8 cellular contexts compared by ENCODE assay signal in the genomic region with DNA sequence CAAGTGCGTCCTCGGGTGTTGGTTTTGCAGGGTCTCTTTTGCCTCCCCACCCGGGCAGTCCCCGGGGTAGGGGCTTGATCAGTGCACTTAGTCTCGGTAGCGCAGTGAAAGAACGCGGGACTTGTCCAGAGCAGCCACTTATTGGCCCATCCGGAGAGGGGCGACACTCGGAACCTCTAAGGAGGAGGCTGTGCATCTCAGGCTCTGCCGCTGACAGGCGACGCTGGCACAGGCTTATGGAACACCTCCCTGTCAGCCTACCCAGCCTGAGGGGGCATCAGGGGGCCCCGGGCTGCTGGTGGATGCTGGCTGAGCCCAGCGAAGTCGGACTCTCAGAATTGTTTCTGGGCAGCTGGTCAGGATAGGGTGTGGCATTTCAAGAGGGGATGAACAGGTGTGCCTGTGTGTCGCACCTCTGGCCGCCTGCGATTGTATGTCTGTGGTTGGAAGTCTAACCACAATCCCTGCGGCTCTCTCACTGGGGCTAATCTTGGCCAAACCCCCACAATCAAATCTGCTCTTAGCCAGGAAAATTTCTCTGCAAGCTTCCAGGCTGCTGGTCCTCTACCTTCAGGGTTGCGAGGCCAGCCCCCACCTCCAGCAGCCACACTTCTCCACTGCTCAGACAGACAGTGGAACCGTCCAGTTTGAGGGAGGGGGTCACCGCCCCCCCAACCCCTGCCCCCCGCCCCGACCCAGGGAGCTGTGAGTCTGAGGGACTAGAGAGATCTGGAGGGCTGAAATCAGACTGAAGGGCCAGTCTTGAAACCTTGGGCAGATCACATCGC. TPM values are rescaled to one million over a fixed set of nuclear protein-coding genes. Genes with fewer than 3 reads are reported as not detected.
A peak's percentile ranks its signal among the peaks of the same experiment; 100 is the strongest.
DNase-seq lines count a peak whose midpoint lies in the region; ATAC-seq, FAIRE-seq and TF ChIP-seq lines count a peak whose summit lies in the region.

No MANE protein-coding gene starts in this region.

- TF ChIP-seq CTCF in AG04449 (IDR thresholded peaks at IDR 0.05; ENCODE audit: insufficient read depth, low read length, missing control alignments) (peak; percentile 9), GM13976 (IDR thresholded peaks at IDR 0.05; ENCODE audit: borderline replicate concordance, control extremely low read depth, extremely low read depth, insufficient read depth, missing control alignments) (no peak), WERI-Rb-1 (IDR thresholded peaks at IDR 0.05; ENCODE audit: low read depth, low read length) (peak; percentile 36), H1 (IDR thresholded peaks at IDR 0.05; ENCODE audit: control extremely low read depth in 1 of 3, insufficient read depth in 1 of 3, low read depth in 1 of 3, low read length in 3 of 3) (peak in 1 of 3 experiments; percentile 17; a peak in 1 of 4 replicates), thoracic aorta (IDR thresholded peaks at IDR 0.05) (no peak)

- H3K79me2 ChIP-seq in H1 (ENCODE audit: control insufficient read depth in 1 of 2, insufficient read depth in 2 of 2, low read length in 2 of 2) = peaks cover 0 to 2% of the 10 kb centered on the region in 2 experiments; a peak in 1 of 4 replicates

- peak; percentile 10 for ATAC-seq in HG02885 (IDR thresholded peaks at IDR 0.05; ENCODE audit: poor library complexity, unreplicated experiment)
- ATAC-seq in thoracic aorta (ENCODE audit: insufficient number of reproducible peaks, low FRiP score, low read depth) = no peak

- no peak for FAIRE-seq in H1 (lab: Jason Lieb, UNC)

- H3K14ac ChIP-seq in H1 (ENCODE audit: insufficient read length) = peak overlapping the region; percentile 11

- H3K9me3 ChIP-seq in WERI-Rb-1 (ENCODE audit: severe bottlenecking) = no peaks in the 10 kb centered on the region
- H3K9me3 ChIP-seq in H1 (ENCODE audit: insufficient read depth in 2 of 2, low read depth in 1 of 2, low read length in 1 of 2) = no peaks in the 10 kb centered on the region
- H3K9me3 ChIP-seq in mucosa of rectum (ENCODE audit: control insufficient read depth in 2 of 2, low read length in 2 of 2) = no peaks in the 10 kb centered on the region
- no peaks in the 10 kb centered on the region for H3K9me3 ChIP-seq in thoracic aorta

- no peak overlapping the region for H3K23ac ChIP-seq in H1 (ENCODE audit: insufficient read length)

- peak overlapping the region; percentile 98 for H4K91ac ChIP-seq in H1 (replicated peaks; ENCODE audit: insufficient read length, low read length)

- no peak for TF ChIP-seq POLR2A in H1 (IDR thresholded peaks at IDR 0.05; ENCODE audit: control extremely low read depth in 1 of 2, low read depth in 2 of 2, low read length in 2 of 2)

- DNase-seq in AG04449 (ENCODE audit: low read depth, low spot score) (no peak), GM13976 (ENCODE audit: low spot score) (peak; percentile 77), NCI-H2107 (lab: John Stamatoyannopoulos, UW) (peak; percentile 38), WERI-Rb-1 (peak; percentile 75), H1 (ENCODE audit: low read depth in 1 of 2, low spot score in 2 of 2) (no peak), thoracic aorta (ENCODE audit: low spot score) (no peak)

- H2BK5ac ChIP-seq in H1 (ENCODE audit: low read depth, low read length) = peak overlapping the region; percentile 97

- H2BK20ac ChIP-seq in H1 (ENCODE audit: low read length) = no peak overlapping the region

- H3K36me3 ChIP-seq in WERI-Rb-1 (peaks cover 26% of the 10 kb centered on the region), H1 (ENCODE audit: control insufficient read depth in 2 of 4, insufficient read depth in 4 of 4, low read length in 3 of 4) (no peaks in the 10 kb centered on the region), mucosa of rectum (ENCODE audit: control insufficient read depth in 2 of 2, insufficient read depth in 2 of 2, low read length in 2 of 2) (peaks cover 7 to 19% of the 10 kb centered on the region in 2 donors), thoracic aorta (no peaks in the 10 kb centered on the region)

- H4K5ac ChIP-seq in H1 (ENCODE audit: insufficient read length, low read depth, low read length) = peak overlapping the region; percentile 94

- peak overlapping the region; percentile 87 to 91 (median 90) for H3K9ac ChIP-seq in H1 (replicated peaks in 1 of 4; ENCODE audit: extremely low read depth in 1 of 4, low read depth in 3 of 4, low read length in 3 of 4)
- peak overlapping the region; percentile 83 to 92 for H3K9ac ChIP-seq in mucosa of rectum (ENCODE audit: low read depth in 1 of 2, low read length in 2 of 2)

- in situ Hi-C loops in GM13976 (cut with MboI; ENCODE audit: low sequenced_read_pairs, unreplicated experiment) = no loop called here

- H3K27me3 ChIP-seq in WERI-Rb-1 (ENCODE audit: insufficient read depth, low read depth, severe bottlenecking) (no peaks in the 10 kb centered on the region), H1 (replicated peaks in 1 of 4; ENCODE audit: control insufficient read depth in 3 of 4, extremely low read depth in 1 of 4, insufficient read depth in 3 of 4, low read length in 3 of 4) (peaks cover 0 to 7% (median 4%) of the 10 kb centered on the region in 4 experiments; a peak in 5 of 7 replicates), mucosa of rectum (ENCODE audit: control insufficient read depth in 2 of 2, insufficient read depth in 2 of 2, low read length in 2 of 2) (no peaks in the 10 kb centered on the region), thoracic aorta (replicated peaks; ENCODE audit: insufficient read depth) (no peaks in the 10 kb centered on the region)

- H2BK120ac ChIP-seq in H1 (replicated peaks; ENCODE audit: low read depth, low read length) = no peak overlapping the region

- peaks cover 12% of the 10 kb centered on the region; the same call in 1 of the 2 replicates for H3K23me2 ChIP-seq in H1 (ENCODE audit: low read depth, low read length)

- TF ChIP-seq EP300 in H1 (IDR thresholded peaks at IDR 0.05; ENCODE audit: borderline replicate concordance in 1 of 2, low read depth in 2 of 2, low read length in 2 of 2) = no peak

- H3K79me1 ChIP-seq in H1 (ENCODE audit: low read depth, low read length) = no peaks in the 10 kb centered on the region

- peak overlapping the region; percentile 91 for H3K4me3 ChIP-seq in AG04449 (ENCODE audit: low read depth, low read length)
- peak overlapping the region; percentile 80 for H3K4me3 ChIP-seq in WERI-Rb-1 (ENCODE audit: low read depth, low read length)
- peak overlapping the region; percentile 58 to 84 (median 79) for H3K4me3 ChIP-seq in H1 (ENCODE audit: extremely low read depth in 1 of 4, insufficient read depth in 2 of 4, low read depth in 3 of 4, low read length in 4 of 4)
- peak overlapping the region; percentile 90 to 93 for H3K4me3 ChIP-seq in mucosa of rectum (ENCODE audit: low read length in 2 of 2)
- peak overlapping the region; percentile 81 for H3K4me3 ChIP-seq in thoracic aorta

- 0 out of 2 replicates have a peak overlapping the region, but pooled peaks have one; percentile 87 for H2BK12ac ChIP-seq in H1 (ENCODE audit: low read depth, low read length)

- no peak overlapping the region for H3K4ac ChIP-seq in H1 (replicated peaks; ENCODE audit: insufficient read length, low read depth, low read length)

- peak overlapping the region; percentile 98; the same call in 1 of the 2 replicates for H4K8ac ChIP-seq in H1 (ENCODE audit: extremely low read depth, insufficient read depth, low read length)

- POLR2A ChIA-PET in AG04449 (lab: Yijun Ruan, JAX) (interaction anchor here (1.0 kb wide), 1 partner anchor 95 kb away, joined by 3 read pairs; no protein-coding TSS in a partner anchor), H1 (lab: Charles Lee; ENCODE audit: partially characterized antibody) (interaction anchor here (0.5 to 1.1 kb wide), 5 partner anchors 7 to 649 kb away, joined by 3 to 6 read pairs (median 3); a partner anchor contains a TSS)

- peaks cover 0 to 15% (median 9%) of the 10 kb centered on the region in 4 experiments; a peak in 5 of 7 replicates for H3K4me1 ChIP-seq in H1 (replicated peaks in 1 of 4; ENCODE audit: control insufficient read depth in 3 of 4, insufficient read depth in 4 of 4, low read length in 3 of 4)
- peaks cover 19 to 22% of the 10 kb centered on the region in 2 donors for H3K4me1 ChIP-seq in mucosa of rectum (ENCODE audit: control insufficient read depth in 2 of 2, insufficient read depth in 2 of 2, low read length in 2 of 2)
- peaks cover 30 to 40% of the 10 kb centered on the region in 2 donors for H3K4me1 ChIP-seq in thoracic aorta (ENCODE audit: control insufficient read depth in 1 of 2, low read depth in 2 of 2)

- peaks cover 0 to 4% of the 10 kb centered on the region in 2 experiments for H4K20me1 ChIP-seq in H1 (replicated peaks in 1 of 2; ENCODE audit: control insufficient read depth in 1 of 2, insufficient read depth in 2 of 2, low read length in 2 of 2)

- peak overlapping the region; percentile 42 for H3K18ac ChIP-seq in H1 (ENCODE audit: extremely low read depth, low read length)

- CTCF ChIA-PET in AG04449 (lab: Yijun Ruan, JAX) (interaction anchor here (0.6 to 9.6 kb wide), 6 partner anchors 14 to 372 kb away, joined by 3 to 128 read pairs (median 3); a partner anchor contains a TSS), H1 (lab: Charles Lee; ENCODE audit: partially characterized antibody) (interaction anchor here (0.9 to 5.1 kb wide), 11 partner anchors 9 to 560 kb away, joined by 3 to 29 read pairs (median 5); no protein-coding TSS in a partner anchor)

- H2AFZ ChIP-seq in H1 (ENCODE audit: low read length) = peak overlapping the region; percentile 11; the same call in 1 of the 2 replicates

- H3K27ac ChIP-seq in WERI-Rb-1 (peak overlapping the region; percentile 99), H1 (ENCODE audit: low read depth, low read length) (peak overlapping the region; percentile 93; the same call in 1 of the 2 replicates), mucosa of rectum (ENCODE audit: low read depth in 2 of 2, low read length in 2 of 2) (peak overlapping the region; percentile 94 to 96), thoracic aorta (peak overlapping the region; percentile 86 to 92)

- H3K56ac ChIP-seq in H1 (replicated peaks; ENCODE audit: insufficient read length, low read depth, low read length) = no peak overlapping the region

- WGBS in H1 (ENCODE audit: extremely low coverage in 1 of 2, insufficient coverage in 1 of 2, insufficient read length in 1 of 2, insufficient replicate concordance in 2 of 2, low coverage in 1 of 2, low lambda C conversion rate in 2 of 2, missing lambda C conversion rate in 1 of 2), 2 experiments = 19% methylated on average over 22 of the region's 27 CpGs; no CpG with 5 or more reads in 1 of the 2 experiments

- peak overlapping the region; percentile 75 to 97 for H3K4me2 ChIP-seq in H1 (ENCODE audit: insufficient read depth in 1 of 2, low read depth in 2 of 2, low read length in 2 of 2)

- TF ChIP-seq RAD21 in H1 (IDR thresholded peaks at IDR 0.05 in 1 of 2, conservative IDR thresholded peaks at IDR 0.05 in 1 of 2; ENCODE audit: low read depth in 2 of 2, low read length in 2 of 2) = no peak

- no peak overlapping the region for H2AK5ac ChIP-seq in H1 (ENCODE audit: low read depth, low read length)

- no peak overlapping the region; the same call in 1 of the 2 replicates for H2BK15ac ChIP-seq in H1 (ENCODE audit: low read length)

RNA-seq across cellular contexts. Expression of a gene that starts 0.8 kb away (rescaled TPM):
- total RNA-seq in H1 (2021; fragmentation: NEBNext Ultra II Directional; extraction: Animal tissue kit (Norgen Biotek cat#: 25700)) = 11.0 and 11.7 TPM in 2 replicates
- polyA plus RNA-seq in H1 (2011; rRNA removed) = 18.5 and 23.4 TPM in 2 replicates
- 26.6 TPM for polyA plus RNA-seq in H1 (2011; cell fraction: cytosol; rRNA removed)
- 154 TPM for polyA plus RNA-seq in H1 (2011; cell fraction: nucleus; rRNA removed)
- polyA plus RNA-seq in H1 (2012, experiment 1 of 2) = 11.4 to 21.9 TPM (median 16.3 TPM) in 4 replicates
- polyA plus RNA-seq in H1 (2012, experiment 2 of 2) = 6.5 TPM
- polyA plus RNA-seq in H1 (2013, experiment 1 of 2) = 7.1 TPM
- polyA plus RNA-seq in H1 (2013, experiment 2 of 2) = 6.3 TPM
- 15.4 and 15.5 TPM in 2 replicates for polyA minus RNA-seq in H1 (2011; rRNA and poly(A)+ RNA removed)
- polyA minus RNA-seq in H1 (2011; cell fraction: cytosol; rRNA and poly(A)+ RNA removed) = 7.7 TPM
- 34.3 TPM for polyA minus RNA-seq in H1 (2011; cell fraction: nucleus; rRNA and poly(A)+ RNA removed)
- 10 to 100 TPM; 36.0 to 65.5 TPM for total RNA-seq in thoracic aorta

RNA-seq across cellular contexts. Expression of a gene that starts 21.2 kb away (rescaled TPM):
- 23.7 and 25.3 TPM in 2 replicates for total RNA-seq in H1 (2021; fragmentation: NEBNext Ultra II Directional; extraction: Animal tissue kit (Norgen Biotek cat#: 25700))
- 35.7 and 57.1 TPM in 2 replicates for polyA plus RNA-seq in H1 (2011; rRNA removed)
- polyA plus RNA-seq in H1 (2011; cell fraction: cytosol; rRNA removed) = 41.5 TPM
- 74.6 TPM for polyA plus RNA-seq in H1 (2011; cell fraction: nucleus; rRNA removed)
- polyA plus RNA-seq in H1 (2012, experiment 1 of 2) = 26.5 to 39.2 TPM (median 33.0 TPM) in 4 replicates
- polyA plus RNA-seq in H1 (2012, experiment 2 of 2) = 26.5 TPM
- polyA plus RNA-seq in H1 (2013, experiment 1 of 2) = 16.4 TPM
- 14.7 TPM for polyA plus RNA-seq in H1 (2013, experiment 2 of 2)
- 31.9 and 36.2 TPM in 2 replicates for polyA minus RNA-seq in H1 (2011; rRNA and poly(A)+ RNA removed)
- polyA minus RNA-seq in H1 (2011; cell fraction: cytosol; rRNA and poly(A)+ RNA removed) = 19.2 TPM
- polyA minus RNA-seq in H1 (2011; cell fraction: nucleus; rRNA and poly(A)+ RNA removed) = 19.1 TPM
- total RNA-seq in thoracic aorta = 10 to 100 TPM; 24.3 to 57.3 TPM

Comparison
In these comparisons a context has a peak if more than half of its experiments do, and no peak if none do; other contexts are left out.
1. DNase-seq: peak in GM13976 (single experiment), NCI-H2107 (single experiment) and WERI-Rb-1 (single experiment); none in AG04449 (single experiment), H1 (0 of 2) and thoracic aorta (single experiment).
2. CTCF ChIP-seq: peak in AG04449 (single experiment) and WERI-Rb-1 (single experiment); none in GM13976 (single experiment) and thoracic aorta (single experiment).
3. Peak in every context shown above with its lines, with median percentiles within 50 percentile points of each other: H3K4me3 ChIP-seq and H3K27ac ChIP-seq.